Comparison of ENCODE assay signal across 15 cellular contexts in genomic region chr12:30323008-30323407, GRCh38.
DNase-seq lines count a peak whose midpoint lies in the region; ATAC-seq, FAIRE-seq and TF ChIP-seq lines count a peak whose summit lies in the region.
"Had no signal": no experiment of that assay in that cellular context is flagged by ENCODE, and none has a peak within 500 bp of the region (broad histone marks: within the 10 kb centered on the region; RNA-seq: fewer than 3 reads in every experiment).

No MANE protein-coding gene starts in this region.

- CTCF ChIA-PET in HepG2 (lab: Yijun Ruan, JAX; ENCODE audit: low intra/inter-chr PET ratio, low total read pairs), result no interaction called here

- H3K36me3 ChIP-seq in brain microvascular endothelial cell (replicated peaks), result no peaks in the 10 kb centered on the region
- H3K36me3 ChIP-seq in HepG2 (replicated peaks in 1 of 2; ENCODE audit: control insufficient read depth in 1 of 2, insufficient read depth in 2 of 2, low read length in 2 of 2), result no peaks in the 10 kb centered on the region

- H3K27me3 ChIP-seq in brain microvascular endothelial cell (replicated peaks), result no peaks in the 10 kb centered on the region
- peaks cover 0 to 4% of the 10 kb centered on the region in 2 experiments; a peak in 1 of 5 replicates for H3K27me3 ChIP-seq in HepG2 (ENCODE audit: control insufficient read depth in 1 of 2, insufficient read depth in 2 of 2, low read length in 2 of 2)

- 0% methylated on average over 1 of the region's 4 CpGs for WGBS in HepG2 (ENCODE audit: low lambda C conversion rate)

- H3K27ac ChIP-seq in brain microvascular endothelial cell (no peak overlapping the region), HepG2 (ENCODE audit: extremely low read length, insufficient read depth, low read length) (no peak overlapping the region)
- H3K27ac ChIP-seq: HL-60 had no signal

- BruUV-seq in HepG2 (replicated peaks; lab: Mats Ljungman, UMichigan), result no TSS peak

- H3K79me2 ChIP-seq in HepG2 (ENCODE audit: insufficient read depth, low read length), result no peaks in the 10 kb centered on the region

- peak; percentile 60; the same call in 2 of the 3 replicates for ATAC-seq in HepG2
- ATAC-seq: PC-3, T-cell had no signal

- H3K9me3 ChIP-seq in HepG2 (ENCODE audit: low read length), result no peaks in the 10 kb centered on the region

- POLR2A ChIA-PET in HepG2 (lab: Yijun Ruan, JAX), result no interaction called here

- H4K20me1 ChIP-seq in HepG2 (ENCODE audit: insufficient read depth, low read length), result no peaks in the 10 kb centered on the region

- H3K4me3 ChIP-seq in AG10803 (ENCODE audit: low read length) (no peak overlapping the region), brain microvascular endothelial cell (ENCODE audit: low read depth, low read length) (no peak overlapping the region), HepG2 (replicated peaks in 1 of 3; ENCODE audit: insufficient read depth in 1 of 3, low read depth in 2 of 3, low read length in 3 of 3) (no peak overlapping the region)

- peak; percentile 23 for TF ChIP-seq CTCF in AG10803 (conservative IDR thresholded peaks at IDR 0.05; ENCODE audit: low read length)
- peak; percentile 21 for TF ChIP-seq CTCF in brain microvascular endothelial cell (IDR thresholded peaks at IDR 0.05; ENCODE audit: low read depth, low read length, missing control alignments)
- TF ChIP-seq CTCF in HepG2 (CRISPR knock-in tag; IDR thresholded peaks at IDR 0.05), result peak; percentile 53

- peak; percentile 1 for DNase-seq in AG10803 (ENCODE audit: low read depth)
- peak; percentile 6 for DNase-seq in EL
- no peak for DNase-seq in brain microvascular endothelial cell
- no peak for DNase-seq in HepG2 (ENCODE audit: low spot score)
- DNase-seq in GM12891 (ENCODE audit: insufficient read length, low spot score), result no peak
- DNase-seq in glomerular visceral epithelial cell (ENCODE audit: extremely low spot score), result no peak
- DNase-seq in hypothalamus (lab: John Stamatoyannopoulos, UW), result no peak
- DNase-seq: C1 segment of cervical spinal cord, H7, NCI-H146, NCI-H2081, NCI-H774, PC-3, T-cell had no signal

- no peak for TF ChIP-seq RAD21 in HepG2 (CRISPR knock-in tag; IDR thresholded peaks at IDR 0.05)

- in situ Hi-C loops in brain microvascular endothelial cell (cut with HindIII; ENCODE audit: low pct_ligation_motif_present, low sequenced_read_pairs), result no loop called here
- in situ Hi-C loops in HepG2 (cut with HindIII; ENCODE audit: extremely low pct_ligation_motif_present, low pct_unique_long_range_greater_than_20kb), result loop anchor here (25.0 kb wide), 1 partner anchor 489 kb away; no protein-coding TSS in a partner anchor

- intact Hi-C loops in HepG2 (cut with micrococcal nuclease; ENCODE audit: unreplicated experiment), result loop anchor here (1.0 kb wide), 1 partner anchor 192 kb away; no protein-coding TSS in a partner anchor

- TF ChIP-seq POLR2A in HepG2 (IDR thresholded peaks at IDR 0.05; ENCODE audit: insufficient read depth in 1 of 2, low read depth in 2 of 2, low read length in 2 of 2) (no peak), GM12891 (IDR thresholded peaks at IDR 0.05; ENCODE audit: low read depth, low read length) (no peak)

- TF ChIP-seq EP300 in HepG2 (IDR thresholded peaks at IDR 0.05; ENCODE audit: low read depth in 2 of 2, low read length in 2 of 2), result no peak
- TF ChIP-seq EP300 in HepG2 (CRISPR knock-in tag; IDR thresholded peaks at IDR 0.05; ENCODE audit: borderline replicate concordance), result no peak

- H2AFZ ChIP-seq in HepG2 (ENCODE audit: low read length), result no peak overlapping the region

- H3K4me2 ChIP-seq in HepG2 (ENCODE audit: low read depth, low read length), result no peak overlapping the region

- H3K4me1 ChIP-seq in HepG2 (ENCODE audit: insufficient read depth, low read length), result no peaks in the 10 kb centered on the region

- FAIRE-seq in HepG2 (lab: Jason Lieb, UNC) (no peak), GM12891 (lab: Jason Lieb, UNC) (no peak)

- no peak overlapping the region for H3K9ac ChIP-seq in HepG2 (ENCODE audit: insufficient read depth, low read depth, low read length)

TF ChIP-seq in HepG2, 621 proteins besides CTCF, POLR2A, EP300 and RAD21:
- no peak for TF ChIP-seq SIN3B (IDR thresholded peaks at IDR 0.05; ENCODE audit: low read length)
- peak; percentile 81; the same call in 1 of the 2 replicates for TF ChIP-seq ZNF12 (CRISPR knock-in tag; IDR thresholded peaks at IDR 0.05)
- TF ChIP-seq PCBP1 (IDR thresholded peaks at IDR 0.05; ENCODE audit: borderline replicate concordance, low read depth, low read length), result no peak
- TF ChIP-seq SMC3 (IDR thresholded peaks at IDR 0.05; ENCODE audit: low read length), result peak; percentile 30; the same call in 1 of the 2 replicates
- TF ChIP-seq CREB1 (IDR thresholded peaks at IDR 0.05), result no peak
- TF ChIP-seq CREB1 (CRISPR knock-in tag; IDR thresholded peaks at IDR 0.05), result no peak
- TF ChIP-seq THRA (CRISPR knock-in tag; IDR thresholded peaks at IDR 0.05; ENCODE audit: borderline replicate concordance), result no peak
- peak; percentile 66 for TF ChIP-seq STAG1 (CRISPR knock-in tag; IDR thresholded peaks at IDR 0.05)

TF ChIP-seq in GM12891, 5 proteins besides CTCF, POLR2A, EP300 and RAD21:
- TF ChIP-seq POLR2AphosphoS5 (IDR thresholded peaks at IDR 0.05; ENCODE audit: low read depth, low read length), result no peak
TF ChIP-seq in GM12891: peak in this region for 0.

Comparison
In these comparisons a context has a peak if more than half of its experiments do, and no peak if none do; other contexts are left out.
1. DNase-seq: peak in AG10803 (single experiment) and EL (single experiment); none in brain microvascular endothelial cell (single experiment), HepG2 (single experiment), GM12891 (single experiment), glomerular visceral epithelial cell (single experiment) and hypothalamus (0 of 51).
2. Peak in every context shown above with its lines, with median percentiles within 50 percentile points of each other: CTCF ChIP-seq.